In genomic region chr12:2301531-2302461, GRCh38 we compare ENCODE assay signal across 12 cellular contexts.
DNase-seq lines count a peak whose midpoint lies in the region; ATAC-seq and TF ChIP-seq lines count a peak whose summit lies in the region.
"Had no signal": no experiment of that assay in that cellular context is flagged by ENCODE, and none has a peak within 500 bp of the region (broad histone marks: within the 10 kb centered on the region; RNA-seq: fewer than 3 reads in every experiment).

No MANE protein-coding gene starts in this region.

- H3K36me3 ChIP-seq in thoracic aorta, result no peaks in the 10 kb centered on the region
- H3K36me3 ChIP-seq: prostate gland had no signal

- no peaks in the 10 kb centered on the region for H3K9me3 ChIP-seq in thoracic aorta
- H3K9me3 ChIP-seq: prostate gland had no signal

- H3K9me3 Mint-ChIP-seq in stimulated activated memory B cell treated with anti-CD40 and anti-IgM and Interleukin-4, amounts not matched to agents 10 μg/mL and 1 μg/mL and 100 μg/mL, for 72 hours, result no peaks in the 10 kb centered on the region
- H3K9me3 Mint-ChIP-seq in activated T-cell treated with anti-CD3 and anti-CD28 coated beads, Interleukin-2, amount 50 U/mL, for 72 hours, result no peaks in the 10 kb centered on the region
- H3K9me3 Mint-ChIP-seq: activated T-helper 17 cell treated with anti-CD3 and anti-CD28 coated beads, Interleukin-2, amount 50 U/mL, for 72 hours; IgD-negative memory B cell had no signal

- H3K27me3 Mint-ChIP-seq in stimulated activated memory B cell treated with anti-CD40 and anti-IgM and Interleukin-4, amounts not matched to agents 10 μg/mL and 1 μg/mL and 100 μg/mL, for 72 hours, result peaks cover 39% of the 10 kb centered on the region
- peaks cover 4% of the 10 kb centered on the region for H3K27me3 Mint-ChIP-seq in activated T-cell treated with anti-CD3 and anti-CD28 coated beads, Interleukin-2, amount 50 U/mL, for 72 hours (ENCODE audit: low read depth)

- DNase-seq in H4 (ENCODE audit: low spot score) (peak; percentile 94), kidney tubule cell (ENCODE audit: low spot score) (peak; percentile 62), thoracic aorta (ENCODE audit: low spot score) (peak; percentile 46), NCI-H1417 (lab: John Stamatoyannopoulos, UW) (no peak), activated T-cell treated with anti-CD3 and anti-CD28 coated beads for 4 hours (no peak)
- DNase-seq in activated T-cell treated with anti-CD3 and anti-CD28 coated beads, Interleukin-2, amount 50 U/mL, for 72 hours, result no peak
- DNase-seq: DMS79 treated with DMSO at 0.1 percent for 48 hours had no signal

- H3K36me3 Mint-ChIP-seq in stimulated activated memory B cell treated with anti-CD40 and anti-IgM and Interleukin-4, amounts not matched to agents 10 μg/mL and 1 μg/mL and 100 μg/mL, for 72 hours, result no peaks in the 10 kb centered on the region
- H3K36me3 Mint-ChIP-seq in activated T-cell treated with anti-CD3 and anti-CD28 coated beads, Interleukin-2, amount 50 U/mL, for 72 hours (ENCODE audit: insufficient read depth in 2 of 2), result no peaks in the 10 kb centered on the region
- H3K36me3 Mint-ChIP-seq: IgD-negative memory B cell had no signal

- H3K27me3 ChIP-seq in thoracic aorta (replicated peaks; ENCODE audit: insufficient read depth), result no peaks in the 10 kb centered on the region

- no peak for TF ChIP-seq CTCF in thoracic aorta (IDR thresholded peaks at IDR 0.05)

- H3K27ac ChIP-seq in cingulate gyrus (ENCODE audit: low read depth, low read length) (peak overlapping the region; percentile 44), thoracic aorta (peak overlapping the region; percentile 71 to 90)
- H3K27ac ChIP-seq: prostate gland had no signal

- H3K4me3 Mint-ChIP-seq in stimulated activated memory B cell treated with anti-CD40 and anti-IgM and Interleukin-4, amounts not matched to agents 10 μg/mL and 1 μg/mL and 100 μg/mL, for 72 hours, result no peak overlapping the region
- H3K4me3 Mint-ChIP-seq in activated T-cell treated with anti-CD3 and anti-CD28 coated beads, Interleukin-2, amount 50 U/mL, for 72 hours, result no peak overlapping the region
- H3K4me3 Mint-ChIP-seq: activated T-helper 17 cell treated with anti-CD3 and anti-CD28 coated beads, Interleukin-2, amount 50 U/mL, for 72 hours; IgD-negative memory B cell had no signal

- peak overlapping the region; percentile 55 for H3K4me3 ChIP-seq in thoracic aorta
- H3K4me3 ChIP-seq: prostate gland had no signal

- ATAC-seq in thoracic aorta (ENCODE audit: insufficient number of reproducible peaks, low FRiP score, low read depth), result peak; percentile 89
- no peak for ATAC-seq in stimulated activated memory B cell treated with anti-CD40 and anti-IgM and Interleukin-4, amounts not matched to agents 10 μg/mL and 1 μg/mL and 100 μg/mL, for 72 hours
- no peak for ATAC-seq in activated T-cell treated with anti-CD3 and anti-CD28 coated beads, Interleukin-2, amount 50 U/mL, for 72 hours (replicated peaks in 1 of 2)
- ATAC-seq: activated T-helper 17 cell treated with anti-CD3 and anti-CD28 coated beads, Interleukin-2, amount 50 U/mL, for 72 hours had no signal

- H3K27ac Mint-ChIP-seq in stimulated activated memory B cell treated with anti-CD40 and anti-IgM and Interleukin-4, amounts not matched to agents 10 μg/mL and 1 μg/mL and 100 μg/mL, for 72 hours, result no peak overlapping the region
- no peak overlapping the region for H3K27ac Mint-ChIP-seq in activated T-cell treated with anti-CD3 and anti-CD28 coated beads, Interleukin-2, amount 50 U/mL, for 72 hours
- H3K27ac Mint-ChIP-seq: activated T-helper 17 cell treated with anti-CD3 and anti-CD28 coated beads, Interleukin-2, amount 50 U/mL, for 72 hours; IgD-negative memory B cell had no signal

- peaks cover 8% of the 10 kb centered on the region for H3K4me1 Mint-ChIP-seq in stimulated activated memory B cell treated with anti-CD40 and anti-IgM and Interleukin-4, amounts not matched to agents 10 μg/mL and 1 μg/mL and 100 μg/mL, for 72 hours
- H3K4me1 Mint-ChIP-seq in activated T-cell treated with anti-CD3 and anti-CD28 coated beads, Interleukin-2, amount 50 U/mL, for 72 hours (ENCODE audit: low read depth), result peaks cover 10% of the 10 kb centered on the region
- H3K4me1 Mint-ChIP-seq: activated T-helper 17 cell treated with anti-CD3 and anti-CD28 coated beads, Interleukin-2, amount 50 U/mL, for 72 hours had no signal

- peaks cover 34 to 99% of the 10 kb centered on the region in 2 donors for H3K4me1 ChIP-seq in thoracic aorta (ENCODE audit: control insufficient read depth in 1 of 2, low read depth in 2 of 2)
- H3K4me1 ChIP-seq: prostate gland had no signal

Comparison
In these comparisons a context has a peak if more than half of its experiments do, and no peak if none do; other contexts are left out.
1. DNase-seq: peak in H4 (single experiment), kidney tubule cell (single experiment) and thoracic aorta (single experiment); none in activated T-cell treated with anti-CD3 and anti-CD28 coated beads, Interleukin-2, amount 50 U/mL, for 72 hours (0 of 2), NCI-H1417 (0 of 3) and activated T-cell treated with anti-CD3 and anti-CD28 coated beads for 4 hours (single experiment).